1 cellular context compared by ENCODE assay signal in the genomic region with DNA sequence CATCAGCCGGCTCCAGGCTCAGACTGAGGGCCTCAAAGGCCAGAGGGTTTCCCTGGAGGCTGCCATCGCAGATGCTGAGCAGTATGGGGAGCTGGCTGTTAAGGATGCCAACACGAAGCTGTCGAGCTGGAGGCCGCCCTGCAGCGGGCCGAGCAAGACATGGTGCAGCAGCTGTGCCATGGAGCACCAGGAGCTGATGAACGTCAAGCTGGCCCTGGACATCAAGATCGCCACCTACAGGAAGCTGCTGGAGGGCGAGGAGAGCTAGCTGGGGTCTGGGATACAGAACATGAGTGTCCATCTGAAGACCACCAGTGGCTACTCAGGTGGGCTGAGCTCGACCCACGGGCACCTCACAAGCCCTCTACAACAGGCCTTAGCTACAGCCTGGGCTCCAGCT.
TF ChIP-seq lines count a peak whose summit lies in the region.

No MANE protein-coding gene starts in this region.

TF ChIP-seq in K562, 482 proteins besides CTCF, POLR2A, EP300 and RAD21:
- TF ChIP-seq NFE2 (IDR thresholded peaks at IDR 0.05; ENCODE audit: low read depth) = no peak
- TF ChIP-seq, protein P1, sequence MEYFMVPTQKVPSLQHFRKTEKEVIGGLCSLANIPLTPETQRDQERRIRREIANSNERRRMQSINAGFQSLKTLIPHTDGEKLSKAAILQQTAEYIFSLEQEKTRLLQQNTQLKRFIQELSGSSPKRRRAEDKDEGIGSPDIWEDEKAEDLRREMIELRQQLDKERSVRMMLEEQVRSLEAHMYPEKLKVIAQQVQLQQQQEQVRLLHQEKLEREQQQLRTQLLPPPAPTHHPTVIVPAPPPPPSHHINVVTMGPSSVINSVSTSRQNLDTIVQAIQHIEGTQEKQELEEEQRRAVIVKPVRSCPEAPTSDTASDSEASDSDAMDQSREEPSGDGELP (CRISPR knock-in tag; IDR thresholded peaks at IDR 0.05; ENCODE audit: borderline replicate concordance) = peak; percentile 29; the same call in 1 of the 2 replicates
- TF ChIP-seq PTTG1 (tag; IDR thresholded peaks at IDR 0.05; ENCODE audit: low read depth) = no peak
- TF ChIP-seq FOXK1 (CRISPR knock-in tag; IDR thresholded peaks at IDR 0.05; ENCODE audit: borderline replicate concordance) = no peak
